ENCODE assay signal across 2 cellular contexts in genomic region chr16:65524997-65525396, GRCh38.
TF ChIP-seq lines count a peak whose summit lies in the region.

No MANE protein-coding gene starts in this region.

TF ChIP-seq in IMR-90, 13 proteins besides CTCF, POLR2A, EP300 and RAD21:
- TF ChIP-seq FOS (IDR thresholded peaks at IDR 0.05; ENCODE audit: low read depth, low read length) (peak; percentile 65), BHLHE40 (IDR thresholded peaks at IDR 0.05; ENCODE audit: low read depth, low read length) (peak; percentile 66), SMC3 (IDR thresholded peaks at IDR 0.05; ENCODE audit: low read depth, low read length) (0 out of 2 replicates have a peak, but pooled peaks have one; percentile 12), RFX5 (IDR thresholded peaks at IDR 0.05; ENCODE audit: low read depth, low read length) (no peak), MAZ (IDR thresholded peaks at IDR 0.05; ENCODE audit: borderline replicate concordance, low read depth, low read length) (peak; percentile 19; the same call in 1 of the 2 replicates), MXI1 (IDR thresholded peaks at IDR 0.05; ENCODE audit: borderline replicate concordance, low read depth, low read length) (0 out of 2 replicates have a peak, but pooled peaks have one; percentile 48)
- TF ChIP-seq, protein P1, sequence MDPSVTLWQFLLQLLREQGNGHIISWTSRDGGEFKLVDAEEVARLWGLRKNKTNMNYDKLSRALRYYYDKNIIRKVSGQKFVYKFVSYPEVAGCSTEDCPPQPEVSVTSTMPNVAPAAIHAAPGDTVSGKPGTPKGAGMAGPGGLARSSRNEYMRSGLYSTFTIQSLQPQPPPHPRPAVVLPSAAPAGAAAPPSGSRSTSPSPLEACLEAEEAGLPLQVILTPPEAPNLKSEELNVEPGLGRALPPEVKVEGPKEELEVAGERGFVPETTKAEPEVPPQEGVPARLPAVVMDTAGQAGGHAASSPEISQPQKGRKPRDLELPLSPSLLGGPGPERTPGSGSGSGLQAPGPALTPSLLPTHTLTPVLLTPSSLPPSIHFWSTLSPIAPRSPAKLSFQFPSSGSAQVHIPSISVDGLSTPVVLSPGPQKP (IDR thresholded peaks at IDR 0.05; ENCODE audit: borderline replicate concordance, low read depth, low read length) = no peak

TF ChIP-seq in H1, 55 proteins besides CTCF, POLR2A, EP300 and RAD21:
- no peak for TF ChIP-seq FOSL1 (IDR thresholded peaks at IDR 0.05; ENCODE audit: insufficient read depth, low read depth, low read length)
- no peak for TF ChIP-seq GABPA (IDR thresholded peaks at IDR 0.05; ENCODE audit: borderline replicate concordance, insufficient read depth, low read length)
- TF ChIP-seq TAF7 (optimal IDR thresholded peaks at IDR 0.05; ENCODE audit: borderline replicate concordance, low read depth, low read length) = no peak
- TF ChIP-seq SAP30 (IDR thresholded peaks at IDR 0.05; ENCODE audit: insufficient read depth, insufficient replicate concordance, low read length) = no peak
- TF ChIP-seq GTF2F1 (IDR thresholded peaks at IDR 0.05; ENCODE audit: borderline replicate concordance, low read depth, low read length) = no peak
- TF ChIP-seq KDM5A (IDR thresholded peaks at IDR 0.05; ENCODE audit: low read length) = no peak
- TF ChIP-seq E2F6 (IDR thresholded peaks at IDR 0.05) = no peak
- no peak for TF ChIP-seq ASH2L (IDR thresholded peaks at IDR 0.05; ENCODE audit: low read length)
- no peak for TF ChIP-seq YY1 (IDR thresholded peaks at IDR 0.05; ENCODE audit: low read depth, low read length)
- TF ChIP-seq HDAC6 (IDR thresholded peaks at IDR 0.05; ENCODE audit: low read depth, low read length) = no peak
- TF ChIP-seq CHD1 (IDR thresholded peaks at IDR 0.05; ENCODE audit: low read depth, low read length) = no peak
- no peak for TF ChIP-seq HDAC2 (IDR thresholded peaks at IDR 0.05; ENCODE audit: borderline replicate concordance in 1 of 2, low read depth in 2 of 2, low read length in 2 of 2)
TF ChIP-seq in H1: peak in this region for 0.
